In genomic region chr10:69576334-69577011, GRCh38 we compare ENCODE assay signal across 25 cellular contexts. TPM values are rescaled to one million over a fixed set of nuclear protein-coding genes. Genes with fewer than 3 reads are reported as not detected.
DNase-seq lines count a peak whose midpoint lies in the region; TF ChIP-seq lines count a peak whose summit lies in the region.
"Had no signal": no experiment of that assay in that cellular context is flagged by ENCODE, and none has a peak within 500 bp of the region (broad histone marks: within the 10 kb centered on the region; RNA-seq: fewer than 3 reads in every experiment).

No MANE protein-coding gene starts in this region.

- TF ChIP-seq CTCF in brain microvascular endothelial cell (IDR thresholded peaks at IDR 0.05; ENCODE audit: low read depth, low read length, missing control alignments) (no peak), mesothelial cell of epicardium (IDR thresholded peaks at IDR 0.05; ENCODE audit: unreplicated experiment) (no peak), ovary (IDR thresholded peaks at IDR 0.05) (no peak)

- intact Hi-C loops in ovary (cut with DNase I) = no loop called here

- H3K9ac ChIP-seq in ES-I3 (ENCODE audit: low read depth, low read length) = peak overlapping the region; percentile 16; the same call in 1 of the 2 replicates

- peaks cover 2% of the 10 kb centered on the region; the same call in 1 of the 2 replicates for H3K4me1 ChIP-seq in ES-I3 (ENCODE audit: insufficient read depth, low read length)
- H3K4me1 ChIP-seq in ovary (ENCODE audit: insufficient read depth) = peaks cover 2% of the 10 kb centered on the region

- no peak overlapping the region for H3K27ac ChIP-seq in brain microvascular endothelial cell
- no peak overlapping the region for H3K27ac ChIP-seq in ovary
- H3K27ac ChIP-seq: ascending aorta, heart right ventricle, left ventricle myocardium inferior, RWPE1, sigmoid colon, stomach, tibial artery, WERI-Rb-1 had no signal

- 1% methylated on average over 27 to 28 of the region's 28 CpGs for WGBS in ovary, 3 donors

- no peaks in the 10 kb centered on the region for H3K9me3 Mint-ChIP-seq in mesothelial cell of epicardium
- H3K9me3 Mint-ChIP-seq: activated CD4-positive, alpha-beta T cell treated with anti-CD3 and anti-CD28 coated beads, Interleukin-2, amount 10 ng/mL, durations not matched to agents 7 days and 5 days; activated naive CD4-positive, alpha-beta T cell treated with anti-CD3 and anti-CD28 coated beads, Interleukin-2, amount 10 ng/mL, durations not matched to agents 7 days and 5 days; activated T-helper 1 cell treated with anti-CD3 and anti-CD28 coated beads, Interleukin-12 subunit alpha, Interleukin-12 subunit beta, Interleukin-2, Interleukin-4 antibody, amounts not matched to agents 30 ng/mL and 10 ng/mL and 1 ng/mL, durations not matched to agents 14 hours and 24 hours and 36 hours had no signal

- peaks cover 99% of the 10 kb centered on the region for H3K27me3 ChIP-seq in H7 (ENCODE audit: control insufficient read depth, insufficient read depth, low read length)
- H3K27me3 ChIP-seq in brain microvascular endothelial cell (replicated peaks) = peaks cover 94% of the 10 kb centered on the region
- no peaks in the 10 kb centered on the region for H3K27me3 ChIP-seq in ovary

- DNase-seq in H7 (no peak), brain microvascular endothelial cell (peak; percentile 5), iris pigment epithelial cell (ENCODE audit: low read depth) (peak; percentile 27), inferior parietal cortex (ENCODE audit: extremely low spot score) (no peak), mesothelial cell of epicardium (ENCODE audit: low spot score in 2 of 2, unreplicated experiment in 2 of 2) (no peak), ovary (no peak)
- DNase-seq: activated CD4-positive, alpha-beta T cell treated with anti-CD3 and anti-CD28 coated beads, Interleukin-2, amount 10 ng/mL, durations not matched to agents 7 days and 5 days; activated naive CD4-positive, alpha-beta T cell treated with anti-CD3 and anti-CD28 coated beads, Interleukin-2, amount 10 ng/mL, durations not matched to agents 7 days and 5 days; heart right ventricle; immature natural killer cell; left ventricle myocardium inferior; NCI-H1048; NCI-H2029; nephron progenitor cell; sigmoid colon; stomach; tibial artery; WERI-Rb-1 had no signal

- H3K27me3 Mint-ChIP-seq in mesothelial cell of epicardium (ENCODE audit: low read depth) = peaks cover 98% of the 10 kb centered on the region

- in situ Hi-C loops in brain microvascular endothelial cell (cut with HindIII; ENCODE audit: low pct_ligation_motif_present, low sequenced_read_pairs) = no loop called here

- no peak for TF ChIP-seq POLR2A in ovary (IDR thresholded peaks at IDR 0.05)

- no peaks in the 10 kb centered on the region for H3K36me3 Mint-ChIP-seq in mesothelial cell of epicardium
- H3K36me3 Mint-ChIP-seq: immature natural killer cell had no signal

- H3K36me3 ChIP-seq in ES-I3 (ENCODE audit: insufficient read depth, low read length) (no peaks in the 10 kb centered on the region), H7 (replicated peaks; ENCODE audit: control insufficient read depth, insufficient read depth, low read length) (no peaks in the 10 kb centered on the region), brain microvascular endothelial cell (replicated peaks) (no peaks in the 10 kb centered on the region), ovary (no peaks in the 10 kb centered on the region)
- H3K36me3 ChIP-seq: ascending aorta, heart right ventricle, left ventricle myocardium inferior, sigmoid colon, stomach, tibial artery, WERI-Rb-1 had no signal

- no peak overlapping the region for H3K4me3 Mint-ChIP-seq in mesothelial cell of epicardium
- H3K4me3 Mint-ChIP-seq: activated CD4-positive, alpha-beta T cell treated with anti-CD3 and anti-CD28 coated beads, Interleukin-2, amount 10 ng/mL, durations not matched to agents 7 days and 5 days; activated naive CD4-positive, alpha-beta T cell treated with anti-CD3 and anti-CD28 coated beads, Interleukin-2, amount 10 ng/mL, durations not matched to agents 7 days and 5 days; activated T-helper 1 cell treated with anti-CD3 and anti-CD28 coated beads, Interleukin-12 subunit alpha, Interleukin-12 subunit beta, Interleukin-2, Interleukin-4 antibody, amounts not matched to agents 30 ng/mL and 10 ng/mL and 1 ng/mL, durations not matched to agents 14 hours and 24 hours and 36 hours; nephron progenitor cell had no signal

- H3K4me3 ChIP-seq in H7 (ENCODE audit: insufficient read depth, low read depth, low read length) (peak overlapping the region; percentile 6; the same call in 1 of the 2 replicates), brain microvascular endothelial cell (ENCODE audit: low read depth, low read length) (no peak overlapping the region), ovary (no peak overlapping the region)
- H3K4me3 ChIP-seq: ascending aorta, heart right ventricle, left ventricle myocardium inferior, sigmoid colon, stomach, tibial artery had no signal

- H3K27ac Mint-ChIP-seq in mesothelial cell of epicardium = no peak overlapping the region
- H3K27ac Mint-ChIP-seq: activated CD4-positive, alpha-beta T cell treated with anti-CD3 and anti-CD28 coated beads, Interleukin-2, amount 10 ng/mL, durations not matched to agents 7 days and 5 days; activated naive CD4-positive, alpha-beta T cell treated with anti-CD3 and anti-CD28 coated beads, Interleukin-2, amount 10 ng/mL, durations not matched to agents 7 days and 5 days; activated T-helper 1 cell treated with anti-CD3 and anti-CD28 coated beads, Interleukin-12 subunit alpha, Interleukin-12 subunit beta, Interleukin-2, Interleukin-4 antibody, amounts not matched to agents 30 ng/mL and 10 ng/mL and 1 ng/mL, durations not matched to agents 14 hours and 24 hours and 36 hours; immature natural killer cell; nephron progenitor cell had no signal

- no peak for TF ChIP-seq EP300 in ovary (IDR thresholded peaks at IDR 0.05)

- peaks cover 8% of the 10 kb centered on the region for H3K4me1 Mint-ChIP-seq in mesothelial cell of epicardium

- H3K9me3 ChIP-seq in ES-I3 (ENCODE audit: control insufficient read depth, insufficient read depth, low read length) = no peaks in the 10 kb centered on the region
- no peaks in the 10 kb centered on the region for H3K9me3 ChIP-seq in ovary
- H3K9me3 ChIP-seq: ascending aorta, heart right ventricle, left ventricle myocardium inferior, sigmoid colon, tibial artery had no signal

RNA-seq across cellular contexts. Expression of gene NEUROG3, which starts 3.3 kb away (rescaled TPM):
- total RNA-seq in H7 (2014; rRNA removed; shearing (Covaris generic)) = 0.14 and 1.4 TPM in 2 replicates
- total RNA-seq in mesothelial cell of epicardium = not detected in 3 replicates
- not detected for total RNA-seq in ovary
- polyA plus RNA-seq in ovary = not detected
- total RNA-seq: activated CD4-positive, alpha-beta T cell treated with anti-CD3 and anti-CD28 coated beads, Interleukin-2, amount 10 ng/mL, durations not matched to agents 7 days and 5 days; activated T-helper 1 cell treated with anti-CD3 and anti-CD28 coated beads, Interleukin-12 subunit alpha, Interleukin-12 subunit beta, Interleukin-2, Interleukin-4 antibody, amounts not matched to agents 30 ng/mL and 10 ng/mL and 1 ng/mL, durations not matched to agents 14 hours and 24 hours and 36 hours; ascending aorta; epithelial cell of proximal tubule; fibroblast of villous mesenchyme; left ventricle myocardium inferior; LHCN-M2; sigmoid colon; stomach had no signal
- polyA plus RNA-seq: heart right ventricle, immature natural killer cell, stomach had no signal

RNA-seq across cellular contexts. Expression of gene FAM241B, which starts 53.6 kb away (rescaled TPM):
- 5.8 and 8.4 TPM in 2 replicates for total RNA-seq in H7 (2014; rRNA removed; shearing (Covaris generic))
- total RNA-seq in mesothelial cell of epicardium (19.2 to 20.9 TPM (median 20.1 TPM) in 3 replicates), ovary (1 to 10 TPM; 1.4 to 3.1 (median 2.0) TPM)
- 1 to 10 TPM; 1.2 to 3.0 TPM for polyA plus RNA-seq in ovary
- total RNA-seq: ascending aorta, fibroblast of villous mesenchyme, LHCN-M2 had no signal

Comparison
In these comparisons a context has a peak if more than half of its experiments do, and no peak if none do; other contexts are left out.
1. DNase-seq: peak in brain microvascular endothelial cell (single experiment) and iris pigment epithelial cell (single experiment); none in H7 (single experiment), inferior parietal cortex (single experiment), mesothelial cell of epicardium (0 of 2) and ovary (0 of 5).